12 cellular contexts compared by ENCODE assay signal in genomic region chr21:43768868-43769167, GRCh38. TPM values are rescaled to one million over a fixed set of nuclear protein-coding genes. Genes with fewer than 3 reads are reported as not detected.
A peak's percentile ranks its signal among the peaks of the same experiment; 100 is the strongest.
DNase-seq lines count a peak whose midpoint lies in the region; ATAC-seq and TF ChIP-seq lines count a peak whose summit lies in the region.
"Had no signal": no experiment of that assay in that cellular context is flagged by ENCODE, and none has a peak within 500 bp of the region (broad histone marks: within the 10 kb centered on the region; RNA-seq: fewer than 3 reads in every experiment).

No MANE protein-coding gene starts in this region.

- intact Hi-C loops in activated T-helper 1 cell treated with anti-CD3 and anti-CD28 coated beads, Interleukin-12 subunit alpha, Interleukin-12 subunit beta, Interleukin-2, Interleukin-4 antibody, amounts not matched to agents 30 ng/mL and 10 ng/mL and 1 ng/mL, durations not matched to agents 14 hours and 24 hours and 36 hours (cut with micrococcal nuclease) = no loop called here
- intact Hi-C loops in CD4-positive, alpha-beta T cell (cut with DNase I, micrococcal nuclease) = no loop called here

- ATAC-seq in GM18519 (IDR thresholded peaks at IDR 0.05; ENCODE audit: low FRiP score, unreplicated experiment) = no peak
- ATAC-seq in CD4-positive, alpha-beta T cell (ENCODE audit: poor library complexity) = no peak
- ATAC-seq: gastrocnemius medialis had no signal

- POLR2A ChIA-PET in CD4-positive, alpha-beta T cell (lab: Charles Lee) = no interaction called here

- H3K36me3 ChIP-seq in iPS-18a (ENCODE audit: control insufficient read depth, low read depth, low read length) = peaks cover 8% of the 10 kb centered on the region
- peaks cover 14% of the 10 kb centered on the region for H3K36me3 ChIP-seq in suprapubic skin

- TF ChIP-seq POLR2A in suprapubic skin (IDR thresholded peaks at IDR 0.05) = no peak

- 84% methylated on average over 8 of the region's 8 CpGs for WGBS in suprapubic skin

- no peak for TF ChIP-seq CTCF in HFFc6 (IDR thresholded peaks at IDR 0.05)
- TF ChIP-seq CTCF in suprapubic skin (IDR thresholded peaks at IDR 0.05) = no peak
- no peak for TF ChIP-seq CTCF in CD4-positive, alpha-beta T cell (IDR thresholded peaks at IDR 0.05)

- TF ChIP-seq EP300 in suprapubic skin (IDR thresholded peaks at IDR 0.05) = no peak

- no peaks in the 10 kb centered on the region for H3K9me3 Mint-ChIP-seq in HFFc6
- peaks cover 7% of the 10 kb centered on the region for H3K9me3 Mint-ChIP-seq in activated T-helper 1 cell treated with anti-CD3 and anti-CD28 coated beads, Interleukin-12 subunit alpha, Interleukin-12 subunit beta, Interleukin-2, Interleukin-4 antibody, amounts not matched to agents 30 ng/mL and 10 ng/mL and 1 ng/mL, durations not matched to agents 14 hours and 24 hours and 36 hours
- no peaks in the 10 kb centered on the region for H3K9me3 Mint-ChIP-seq in CD4-positive, alpha-beta T cell
- H3K9me3 Mint-ChIP-seq: naive thymus-derived CD4-positive, alpha-beta T cell had no signal

- H3K27ac Mint-ChIP-seq in HFFc6 = peak overlapping the region; percentile 85
- peak overlapping the region; percentile 50 for H3K27ac Mint-ChIP-seq in activated T-helper 1 cell treated with anti-CD3 and anti-CD28 coated beads, Interleukin-12 subunit alpha, Interleukin-12 subunit beta, Interleukin-2, Interleukin-4 antibody, amounts not matched to agents 30 ng/mL and 10 ng/mL and 1 ng/mL, durations not matched to agents 14 hours and 24 hours and 36 hours
- H3K27ac Mint-ChIP-seq in CD4-positive, alpha-beta T cell = no peak overlapping the region
- H3K27ac Mint-ChIP-seq: naive thymus-derived CD4-positive, alpha-beta T cell had no signal

- DNase-seq in HFFc6 = no peak
- DNase-seq in activated T-helper 1 cell treated with anti-CD3 and anti-CD28 coated beads, Interleukin-12 subunit alpha, Interleukin-12 subunit beta, Interleukin-2, Interleukin-4 antibody, amounts not matched to agents 30 ng/mL and 10 ng/mL and 1 ng/mL, durations not matched to agents 14 hours and 24 hours and 36 hours (ENCODE audit: low spot score) = no peak
- no peak for DNase-seq in suprapubic skin (ENCODE audit: low spot score in 2 of 2)
- no peak for DNase-seq in NCI-H1930 (lab: John Stamatoyannopoulos, UW)
- no peak for DNase-seq in CD4-positive, alpha-beta T cell
- DNase-seq: activated CD4-positive, CD25-positive, alpha-beta regulatory T cell treated with anti-CD3 and anti-CD28 coated beads, Interleukin-2, amount 50 U/mL, for 72 hours; gastrocnemius medialis; naive thymus-derived CD4-positive, alpha-beta T cell; NCI-H146 had no signal

- H3K27ac ChIP-seq in iPS-18a (ENCODE audit: low read length) (no peak overlapping the region), suprapubic skin (peak overlapping the region; percentile 49)
- H3K27ac ChIP-seq in CD4-positive, alpha-beta T cell (ENCODE audit: low read depth, low read length) = no peak overlapping the region
- H3K27ac ChIP-seq: gastrocnemius medialis had no signal

- no peaks in the 10 kb centered on the region for H3K27me3 ChIP-seq in iPS-18a (ENCODE audit: control insufficient read depth, insufficient read depth, low read length)
- H3K27me3 ChIP-seq in suprapubic skin = no peaks in the 10 kb centered on the region
- no peaks in the 10 kb centered on the region for H3K27me3 ChIP-seq in CD4-positive, alpha-beta T cell (ENCODE audit: control insufficient read depth, insufficient read depth, low read length)
- H3K27me3 ChIP-seq: dorsolateral prefrontal cortex, gastrocnemius medialis had no signal

- peaks cover 33% of the 10 kb centered on the region for H3K4me1 Mint-ChIP-seq in HFFc6 (ENCODE audit: low read depth)
- H3K4me1 Mint-ChIP-seq in activated T-helper 1 cell treated with anti-CD3 and anti-CD28 coated beads, Interleukin-12 subunit alpha, Interleukin-12 subunit beta, Interleukin-2, Interleukin-4 antibody, amounts not matched to agents 30 ng/mL and 10 ng/mL and 1 ng/mL, durations not matched to agents 14 hours and 24 hours and 36 hours (ENCODE audit: low read depth) = peaks cover 8% of the 10 kb centered on the region
- peaks cover 7% of the 10 kb centered on the region for H3K4me1 Mint-ChIP-seq in CD4-positive, alpha-beta T cell (ENCODE audit: low read depth)

- no peak overlapping the region for H3K4me3 ChIP-seq in iPS-18a (ENCODE audit: low read length)
- no peak overlapping the region for H3K4me3 ChIP-seq in suprapubic skin
- H3K4me3 ChIP-seq: dorsolateral prefrontal cortex, gastrocnemius medialis had no signal

- H3K9me3 ChIP-seq in iPS-18a (ENCODE audit: control insufficient read depth, low read depth, low read length) (no peaks in the 10 kb centered on the region), suprapubic skin (no peaks in the 10 kb centered on the region)
- no peaks in the 10 kb centered on the region for H3K9me3 ChIP-seq in CD4-positive, alpha-beta T cell (ENCODE audit: control insufficient read depth, low read length)
- H3K9me3 ChIP-seq: gastrocnemius medialis had no signal

- CTCF ChIA-PET in CD4-positive, alpha-beta T cell (lab: Charles Lee) = no interaction called here

- H3K27me3 Mint-ChIP-seq in HFFc6 (ENCODE audit: insufficient read depth) = peaks cover 8% of the 10 kb centered on the region
- no peaks in the 10 kb centered on the region for H3K27me3 Mint-ChIP-seq in activated T-helper 1 cell treated with anti-CD3 and anti-CD28 coated beads, Interleukin-12 subunit alpha, Interleukin-12 subunit beta, Interleukin-2, Interleukin-4 antibody, amounts not matched to agents 30 ng/mL and 10 ng/mL and 1 ng/mL, durations not matched to agents 14 hours and 24 hours and 36 hours (ENCODE audit: insufficient read depth)
- no peaks in the 10 kb centered on the region for H3K27me3 Mint-ChIP-seq in CD4-positive, alpha-beta T cell
- H3K27me3 Mint-ChIP-seq: naive thymus-derived CD4-positive, alpha-beta T cell had no signal

- H3K4me3 Mint-ChIP-seq in HFFc6 = no peak overlapping the region
- H3K4me3 Mint-ChIP-seq in activated T-helper 1 cell treated with anti-CD3 and anti-CD28 coated beads, Interleukin-12 subunit alpha, Interleukin-12 subunit beta, Interleukin-2, Interleukin-4 antibody, amounts not matched to agents 30 ng/mL and 10 ng/mL and 1 ng/mL, durations not matched to agents 14 hours and 24 hours and 36 hours = no peak overlapping the region
- H3K4me3 Mint-ChIP-seq in CD4-positive, alpha-beta T cell = no peak overlapping the region
- H3K4me3 Mint-ChIP-seq: naive thymus-derived CD4-positive, alpha-beta T cell had no signal

- H3K4me1 ChIP-seq in iPS-18a (ENCODE audit: control insufficient read depth, low read depth, low read length) (peaks cover 16% of the 10 kb centered on the region), suprapubic skin (peaks cover 12% of the 10 kb centered on the region)

- H3K36me3 Mint-ChIP-seq in HFFc6 (ENCODE audit: low read depth) = peaks cover 19% of the 10 kb centered on the region
- H3K36me3 Mint-ChIP-seq in activated T-helper 1 cell treated with anti-CD3 and anti-CD28 coated beads, Interleukin-12 subunit alpha, Interleukin-12 subunit beta, Interleukin-2, Interleukin-4 antibody, amounts not matched to agents 30 ng/mL and 10 ng/mL and 1 ng/mL, durations not matched to agents 14 hours and 24 hours and 36 hours (ENCODE audit: low read depth) = peaks cover 21% of the 10 kb centered on the region
- peaks cover 18% of the 10 kb centered on the region for H3K36me3 Mint-ChIP-seq in CD4-positive, alpha-beta T cell (ENCODE audit: low read depth)

- H3K9ac ChIP-seq in iPS-18a (ENCODE audit: low read length) = peak overlapping the region; percentile 29

RNA-seq across cellular contexts. Expression of gene CSTB, which starts 7.3 kb away (rescaled TPM):
- 10 to 100 TPM; 56.7 to 71.4 (median 66.9) TPM for total RNA-seq in HFFc6 (2021; fragmentation: NEBNext Ultra II Directional; extraction: Animal tissue kit (Norgen Biotek cat#: 25700))
- 51.9 and 52.4 TPM in 2 replicates for total RNA-seq in activated T-helper 1 cell treated with anti-CD3 and anti-CD28 coated beads, Interleukin-12 subunit alpha, Interleukin-12 subunit beta, Interleukin-2, Interleukin-4 antibody, amounts not matched to agents 30 ng/mL and 10 ng/mL and 1 ng/mL, durations not matched to agents 14 hours and 24 hours and 36 hours
- 10 to 100 TPM; 17.5 to 39.9 (median 27.9) TPM for total RNA-seq in suprapubic skin
- total RNA-seq in CD4-positive, alpha-beta T cell = 10 to 100 TPM; 13.4 to 14.5 TPM

RNA-seq across cellular contexts. Expression of gene RRP1, which starts 20.6 kb away (rescaled TPM):
- total RNA-seq in HFFc6 (2021; fragmentation: NEBNext Ultra II Directional; extraction: Animal tissue kit (Norgen Biotek cat#: 25700)) = 10 to 100 TPM; 19.9 to 24.8 (median 23.0) TPM
- 90.9 and 91.8 TPM in 2 replicates for total RNA-seq in activated T-helper 1 cell treated with anti-CD3 and anti-CD28 coated beads, Interleukin-12 subunit alpha, Interleukin-12 subunit beta, Interleukin-2, Interleukin-4 antibody, amounts not matched to agents 30 ng/mL and 10 ng/mL and 1 ng/mL, durations not matched to agents 14 hours and 24 hours and 36 hours
- total RNA-seq in suprapubic skin = 10 to 100 TPM; 22.5 to 34.6 (median 28.4) TPM
- 10 to 100 TPM; 27.7 to 29.0 TPM for total RNA-seq in CD4-positive, alpha-beta T cell

RNA-seq across cellular contexts. Expression of gene PDXK, which starts 49.9 kb away (rescaled TPM):
- total RNA-seq in HFFc6 (2021; fragmentation: NEBNext Ultra II Directional; extraction: Animal tissue kit (Norgen Biotek cat#: 25700)) = 100 to 1,000 TPM; 154 to 160 (median 157) TPM
- 123 and 135 TPM in 2 replicates for total RNA-seq in activated T-helper 1 cell treated with anti-CD3 and anti-CD28 coated beads, Interleukin-12 subunit alpha, Interleukin-12 subunit beta, Interleukin-2, Interleukin-4 antibody, amounts not matched to agents 30 ng/mL and 10 ng/mL and 1 ng/mL, durations not matched to agents 14 hours and 24 hours and 36 hours
- total RNA-seq in suprapubic skin = 10 to 100 TPM; 45.0 to 66.0 (median 57.4) TPM
- 10 to 100 TPM; 74.8 to 77.0 TPM for total RNA-seq in CD4-positive, alpha-beta T cell
